In the genomic region with DNA sequence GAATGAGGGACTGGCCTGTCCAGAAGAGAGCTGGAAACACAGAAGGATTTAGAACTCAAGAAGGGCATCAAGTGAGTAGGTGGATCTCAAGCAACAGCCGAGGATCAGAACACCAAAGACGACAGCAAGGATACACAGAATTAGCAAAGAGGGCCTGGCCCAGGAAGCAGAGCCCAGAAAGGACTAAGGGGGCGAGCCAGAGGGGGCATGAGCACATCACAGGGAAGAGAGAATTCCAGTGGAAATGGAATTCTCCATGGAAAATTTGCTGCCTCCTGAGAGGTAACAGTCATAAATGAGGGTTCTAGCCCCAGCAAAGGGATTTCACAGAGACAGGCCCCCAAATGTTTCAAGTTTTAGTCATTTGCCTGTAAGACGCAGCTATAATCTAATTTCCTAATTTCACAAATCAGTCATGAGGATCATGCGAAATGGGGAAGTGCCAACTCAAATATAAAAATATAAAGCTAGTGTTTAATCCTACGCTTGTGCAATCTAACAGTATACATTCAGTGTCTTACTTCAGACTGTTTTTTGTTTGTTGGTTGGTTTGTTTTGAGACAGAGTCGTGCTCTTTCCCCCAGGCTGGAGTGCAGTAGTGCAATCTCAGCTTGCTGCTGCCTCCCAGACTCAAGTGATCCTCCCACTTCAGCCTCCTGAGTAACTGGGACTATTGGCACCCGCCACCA, we compare ENCODE assay signal across 10 cellular contexts. TPM values are rescaled to one million over a fixed set of nuclear protein-coding genes. Genes with fewer than 3 reads are reported as not detected.
DNase-seq lines count a peak whose midpoint lies in the region; ATAC-seq, FAIRE-seq and TF ChIP-seq lines count a peak whose summit lies in the region.
"Had no signal": no experiment of that assay in that cellular context is flagged by ENCODE, and none has a peak within 500 bp of the region (broad histone marks: within the 10 kb centered on the region; RNA-seq: fewer than 3 reads in every experiment).

No MANE protein-coding gene starts in this region.

- no peak overlapping the region; the same call in 1 of the 2 replicates for H3K27ac Mint-ChIP-seq in GM23338

- H3K4me3 ChIP-seq in right lobe of liver (no peak overlapping the region), HepG2 (replicated peaks in 1 of 3; ENCODE audit: insufficient read depth in 1 of 3, low read depth in 2 of 3, low read length in 3 of 3) (no peak overlapping the region), adipocyte (ENCODE audit: low read length) (peak overlapping the region; percentile 31), lower lobe of right lung (no peak overlapping the region), GM23338 (no peak overlapping the region)

- in situ Hi-C loops in HepG2 (cut with HindIII; ENCODE audit: extremely low pct_ligation_motif_present, low pct_unique_long_range_greater_than_20kb), result no loop called here

- H3K27me3 ChIP-seq in right lobe of liver (no peaks in the 10 kb centered on the region), HepG2 (ENCODE audit: control insufficient read depth in 1 of 2, insufficient read depth in 2 of 2, low read length in 2 of 2) (no peaks in the 10 kb centered on the region), adipocyte (replicated peaks; ENCODE audit: control insufficient read depth, insufficient read depth, low read length) (no peaks in the 10 kb centered on the region), lower lobe of right lung (ENCODE audit: low read depth) (no peaks in the 10 kb centered on the region), GM23338 (ENCODE audit: insufficient read depth) (no peaks in the 10 kb centered on the region)

- H4K20me1 ChIP-seq in HepG2 (ENCODE audit: insufficient read depth, low read length) (no peaks in the 10 kb centered on the region), GM23338 (replicated peaks; ENCODE audit: insufficient read depth) (no peaks in the 10 kb centered on the region)

- DNase-seq in right lobe of liver (no peak), HepG2 (ENCODE audit: low spot score) (no peak), adipocyte (ENCODE audit: low read depth) (peak; percentile 83), lower lobe of right lung (no peak), erythroblast (lab: John Stamatoyannopoulos, UW) (no peak), GM23338 (ENCODE audit: low spot score) (no peak), NCI-H146 treated with DMSO at 0.1 percent for 48 hours (lab: John Stamatoyannopoulos, UW; ENCODE audit: unreplicated experiment) (no peak)

- CTCF ChIA-PET in HepG2 (lab: Yijun Ruan, JAX; ENCODE audit: low intra/inter-chr PET ratio, low total read pairs), result no interaction called here

- no peak overlapping the region for H3K4me3 Mint-ChIP-seq in GM23338

- H3K27ac ChIP-seq in right lobe of liver (peak overlapping the region in 2 of 3 donors; percentile 33 to 52), HepG2 (ENCODE audit: extremely low read length, insufficient read depth, low read length) (no peak overlapping the region), lower lobe of right lung (peak overlapping the region; percentile 79), GM23338 (ENCODE audit: low read depth) (no peak overlapping the region)

- H3K9me3 ChIP-seq in right lobe of liver (no peaks in the 10 kb centered on the region), HepG2 (ENCODE audit: low read length) (no peaks in the 10 kb centered on the region), adipocyte (ENCODE audit: control insufficient read depth, low read length) (no peaks in the 10 kb centered on the region), lower lobe of right lung (no peaks in the 10 kb centered on the region)

- TF ChIP-seq EP300 in HepG2 (IDR thresholded peaks at IDR 0.05; ENCODE audit: low read depth in 2 of 2, low read length in 2 of 2) (no peak), HepG2 (CRISPR knock-in tag; IDR thresholded peaks at IDR 0.05; ENCODE audit: borderline replicate concordance) (no peak)

- peak in 3 of 4 donors; percentile 10 to 50 (median 26) for ATAC-seq in right lobe of liver
- no peak for ATAC-seq in HepG2
- ATAC-seq in lower lobe of right lung, result peak; percentile 63 to 73
- ATAC-seq in GM23338, result no peak
- no peak for ATAC-seq in GM18511 (IDR thresholded peaks at IDR 0.05; ENCODE audit: unreplicated experiment)

- peaks cover 3% of the 10 kb centered on the region for H3K27me3 Mint-ChIP-seq in GM23338 (ENCODE audit: insufficient read depth, low read depth, poor library complexity)

- H3K36me3 ChIP-seq in right lobe of liver, result no peaks in the 10 kb centered on the region
- 0 out of 5 replicates have a peak, but pooled peaks cover 0 to 3% of the 10 kb centered on the region in 2 experiments for H3K36me3 ChIP-seq in HepG2 (replicated peaks in 1 of 2; ENCODE audit: control insufficient read depth in 1 of 2, insufficient read depth in 2 of 2, low read length in 2 of 2)
- no peaks in the 10 kb centered on the region for H3K36me3 ChIP-seq in adipocyte (ENCODE audit: control insufficient read depth, insufficient read depth, low read length, severe bottlenecking)
- peaks cover 4% of the 10 kb centered on the region for H3K36me3 ChIP-seq in lower lobe of right lung
- no peaks in the 10 kb centered on the region for H3K36me3 ChIP-seq in GM23338 (ENCODE audit: insufficient read depth)

- TF ChIP-seq RAD21 in HepG2 (CRISPR knock-in tag; IDR thresholded peaks at IDR 0.05), result no peak

- H3K79me2 ChIP-seq in HepG2 (ENCODE audit: insufficient read depth, low read length) (no peaks in the 10 kb centered on the region), GM23338 (replicated peaks; ENCODE audit: insufficient read depth) (peaks cover 22% of the 10 kb centered on the region)

- H3K9me3 Mint-ChIP-seq in GM23338, result no peaks in the 10 kb centered on the region

- intact Hi-C loops in right lobe of liver (cut with DNase I) (no loop called here), HepG2 (cut with micrococcal nuclease; ENCODE audit: unreplicated experiment) (no loop called here), lower lobe of right lung (cut with DNase I) (no loop called here)

- H3K4me1 ChIP-seq in right lobe of liver (peaks cover 0 to 9% (median 0%) of the 10 kb centered on the region in 4 donors), HepG2 (ENCODE audit: insufficient read depth, low read length) (peaks cover 15% of the 10 kb centered on the region), adipocyte (ENCODE audit: control insufficient read depth, insufficient read depth, low read length) (peaks cover 23% of the 10 kb centered on the region), lower lobe of right lung (peaks cover 46% of the 10 kb centered on the region), GM23338 (ENCODE audit: insufficient read depth) (no peaks in the 10 kb centered on the region)

- no peaks in the 10 kb centered on the region for H3K36me3 Mint-ChIP-seq in GM23338 (ENCODE audit: low read depth)

- no peak for FAIRE-seq in HepG2 (lab: Jason Lieb, UNC)
- FAIRE-seq: D721Med, endometrium had no signal

- H2AFZ ChIP-seq in HepG2 (ENCODE audit: low read length) (no peak overlapping the region), GM23338 (no peak overlapping the region)

- POLR2A ChIA-PET in HepG2 (lab: Yijun Ruan, JAX), result interaction anchor here (0.6 kb wide), 1 partner anchor 60 kb away, joined by 3 read pairs; no protein-coding TSS in a partner anchor

- H3F3A ChIP-seq in GM23338 (replicated peaks; ENCODE audit: low read depth), result no peaks in the 10 kb centered on the region

- peaks cover 11% of the 10 kb centered on the region for H3K4me1 Mint-ChIP-seq in GM23338

- H3K9me2 ChIP-seq in GM23338 (ENCODE audit: insufficient read depth), result no peaks in the 10 kb centered on the region

- TF ChIP-seq CTCF in right lobe of liver (IDR thresholded peaks at IDR 0.05), result no peak
- TF ChIP-seq CTCF in HepG2 (CRISPR knock-in tag; IDR thresholded peaks at IDR 0.05), result no peak
- no peak for TF ChIP-seq CTCF in lower lobe of right lung (IDR thresholded peaks at IDR 0.05)
- TF ChIP-seq CTCF in GM23338 (conservative IDR thresholded peaks at IDR 0.05; ENCODE audit: low read depth in 2 of 2), result no peak

- BruUV-seq in HepG2 (replicated peaks; lab: Mats Ljungman, UMichigan), result no TSS peak

- H3K4me2 ChIP-seq in HepG2 (ENCODE audit: low read depth, low read length), result no peak overlapping the region
- no peak overlapping the region for H3K4me2 ChIP-seq in GM23338

- no peak for TF ChIP-seq POLR2A in right lobe of liver (IDR thresholded peaks at IDR 0.05)
- TF ChIP-seq POLR2A in HepG2 (IDR thresholded peaks at IDR 0.05; ENCODE audit: insufficient read depth in 1 of 2, low read depth in 2 of 2, low read length in 2 of 2), result no peak
- TF ChIP-seq POLR2A in erythroblast (IDR thresholded peaks at IDR 0.05; ENCODE audit: low read length), result no peak

- H3K9ac ChIP-seq in HepG2 (ENCODE audit: insufficient read depth, low read depth, low read length) (no peak overlapping the region), adipocyte (ENCODE audit: low read length) (peak overlapping the region; percentile 19)

- 69% methylated on average over 5 of the region's 8 CpGs for WGBS in right lobe of liver (ENCODE audit: insufficient coverage, low coverage, low lambda C conversion rate, missing lambda C conversion rate)
- WGBS in HepG2 (ENCODE audit: low lambda C conversion rate), result 93% methylated on average over 8 of the region's 8 CpGs

RNA-seq across cellular contexts. Expression of gene FNBP1, which starts 46.7 kb away (rescaled TPM):
- 10 to 100 TPM; 11.7 to 27.1 (median 15.9) TPM for total RNA-seq in right lobe of liver
- 19.5 and 22.9 TPM in 2 replicates for total RNA-seq in HepG2 (2016; rRNA removed; fragmentation: Illumina TruSeq; extraction: Trizol)
- 3.8 and 5.7 TPM in 2 replicates for total RNA-seq in HepG2 (2016; cell fraction: cytosol; rRNA removed; fragmentation: Illumina TruSeq; extraction: Trizol; ENCODE audit: low read depth)
- 17.1 and 17.3 TPM in 2 replicates for total RNA-seq in HepG2 (2016; cell fraction: insoluble cytoplasmic fraction; rRNA removed; fragmentation: Illumina TruSeq; extraction: Trizol)
- 10.5 and 11.1 TPM in 2 replicates for total RNA-seq in HepG2 (2016; cell fraction: membrane; rRNA removed; fragmentation: Illumina TruSeq; extraction: Trizol)
- 13.3 and 16.8 TPM in 2 replicates for total RNA-seq in HepG2 (2016; cell fraction: nucleus; rRNA removed; fragmentation: Illumina TruSeq; extraction: Trizol)
- 5.2 and 5.4 TPM in 2 replicates for polyA plus RNA-seq in HepG2 (2011; rRNA removed)
- 2.8 and 3.6 TPM in 2 replicates for polyA plus RNA-seq in HepG2 (2011; cell fraction: cytosol; rRNA removed)
- polyA plus RNA-seq in HepG2 (2011; cell fraction: nucleus; rRNA removed), result 4.9 and 7.3 TPM in 2 replicates
- polyA plus RNA-seq in HepG2 (2012), result 8.6 and 13.9 TPM in 2 replicates
- 1.9 and 2.3 TPM in 2 replicates for polyA plus RNA-seq in HepG2 (2016; cell fraction: cytosol; fragmentation: Illumina TruSeq; extraction: Trizol; ENCODE audit: low read depth)
- 13.0 and 16.7 TPM in 2 replicates for polyA plus RNA-seq in HepG2 (2016; cell fraction: insoluble cytoplasmic fraction; fragmentation: Illumina TruSeq; extraction: Trizol; ENCODE audit: low read depth)
- 4.3 and 5.1 TPM in 2 replicates for polyA plus RNA-seq in HepG2 (2016; cell fraction: membrane; fragmentation: Illumina TruSeq; extraction: Trizol; ENCODE audit: low read depth)
- polyA plus RNA-seq in HepG2 (2016; cell fraction: nucleus; fragmentation: Illumina TruSeq; extraction: Trizol; ENCODE audit: insufficient read depth, low read depth), result 18.7 and 22.4 TPM in 2 replicates
- 4.4 and 10.2 TPM in 2 replicates for polyA minus RNA-seq in HepG2 (2011; rRNA and poly(A)+ RNA removed; ENCODE audit: low replicate concordance)
- polyA minus RNA-seq in HepG2 (2011; cell fraction: cytosol; rRNA and poly(A)+ RNA removed), result 8.5 and 10.5 TPM in 2 replicates
- 15.5 and 21.8 TPM in 2 replicates for polyA minus RNA-seq in HepG2 (2011; cell fraction: nucleus; rRNA and poly(A)+ RNA removed)
- 61.1 TPM for total RNA-seq in lower lobe of right lung
- 25.0 and 28.8 TPM in 2 replicates for total RNA-seq in GM23338 (2014; rRNA removed; shearing (Covaris generic))
- polyA plus RNA-seq in GM23338 (2016; fragmentation: Nextera tagmentation; extraction: Ambion mirVana), result 26.6 and 27.4 TPM in 2 replicates

RNA-seq across cellular contexts. Expression of gene GPR107, which starts 57.4 kb away (rescaled TPM):
- total RNA-seq in right lobe of liver, result 10 to 100 TPM; 12.6 to 18.2 (median 14.5) TPM
- total RNA-seq in HepG2 (2016; rRNA removed; fragmentation: Illumina TruSeq; extraction: Trizol), result 18.7 and 22.5 TPM in 2 replicates
- total RNA-seq in HepG2 (2016; cell fraction: cytosol; rRNA removed; fragmentation: Illumina TruSeq; extraction: Trizol; ENCODE audit: low read depth), result 3.7 and 4.3 TPM in 2 replicates
- total RNA-seq in HepG2 (2016; cell fraction: insoluble cytoplasmic fraction; rRNA removed; fragmentation: Illumina TruSeq; extraction: Trizol), result 13.9 and 21.4 TPM in 2 replicates
- 7.6 and 8.3 TPM in 2 replicates for total RNA-seq in HepG2 (2016; cell fraction: membrane; rRNA removed; fragmentation: Illumina TruSeq; extraction: Trizol)
- total RNA-seq in HepG2 (2016; cell fraction: nucleus; rRNA removed; fragmentation: Illumina TruSeq; extraction: Trizol), result 27.8 and 32.6 TPM in 2 replicates
- 24.2 and 24.4 TPM in 2 replicates for polyA plus RNA-seq in HepG2 (2011; rRNA removed)
- polyA plus RNA-seq in HepG2 (2011; cell fraction: cytosol; rRNA removed), result 13.5 and 19.9 TPM in 2 replicates
- 19.8 and 22.3 TPM in 2 replicates for polyA plus RNA-seq in HepG2 (2011; cell fraction: nucleus; rRNA removed)
- 25.9 and 26.8 TPM in 2 replicates for polyA plus RNA-seq in HepG2 (2012)
- 2.1 TPM in 2 replicates for polyA plus RNA-seq in HepG2 (2016; cell fraction: cytosol; fragmentation: Illumina TruSeq; extraction: Trizol; ENCODE audit: low read depth)
- 11.1 and 11.5 TPM in 2 replicates for polyA plus RNA-seq in HepG2 (2016; cell fraction: insoluble cytoplasmic fraction; fragmentation: Illumina TruSeq; extraction: Trizol; ENCODE audit: low read depth)
- 3.9 and 4.5 TPM in 2 replicates for polyA plus RNA-seq in HepG2 (2016; cell fraction: membrane; fragmentation: Illumina TruSeq; extraction: Trizol; ENCODE audit: low read depth)
- 35.6 and 37.5 TPM in 2 replicates for polyA plus RNA-seq in HepG2 (2016; cell fraction: nucleus; fragmentation: Illumina TruSeq; extraction: Trizol; ENCODE audit: insufficient read depth, low read depth)
- polyA minus RNA-seq in HepG2 (2011; rRNA and poly(A)+ RNA removed; ENCODE audit: low replicate concordance), result 51.2 and 118 TPM in 2 replicates
- polyA minus RNA-seq in HepG2 (2011; cell fraction: cytosol; rRNA and poly(A)+ RNA removed), result 19.5 and 24.0 TPM in 2 replicates
- polyA minus RNA-seq in HepG2 (2011; cell fraction: nucleus; rRNA and poly(A)+ RNA removed), result 24.8 and 26.1 TPM in 2 replicates
- total RNA-seq in lower lobe of right lung, result 43.0 TPM
- total RNA-seq in GM23338 (2014; rRNA removed; shearing (Covaris generic)), result 18.4 and 30.7 TPM in 2 replicates
- polyA plus RNA-seq in GM23338 (2016; fragmentation: Nextera tagmentation; extraction: Ambion mirVana), result 6.2 and 7.3 TPM in 2 replicates

Comparison
In these comparisons a context has a peak if more than half of its experiments do, and no peak if none do; other contexts are left out.
1. ATAC-seq: peak in right lobe of liver (3 of 4) and lower lobe of right lung (2 of 2); none in HepG2 (single experiment), GM23338 (single experiment) and GM18511 (single experiment).
2. H3K27ac ChIP-seq: peak in right lobe of liver (2 of 3) and lower lobe of right lung (single experiment); none in HepG2 (single experiment) and GM23338 (single experiment).